In genomic region chr10:72105098-72105475, GRCh38 we compare ENCODE assay signal across 22 cellular contexts. TPM values are rescaled to one million over a fixed set of nuclear protein-coding genes. Genes with fewer than 3 reads are reported as not detected.
DNase-seq lines count a peak whose midpoint lies in the region; ATAC-seq and TF ChIP-seq lines count a peak whose summit lies in the region.
"Had no signal": no experiment of that assay in that cellular context is flagged by ENCODE, and none has a peak within 500 bp of the region (broad histone marks: within the 10 kb centered on the region; RNA-seq: fewer than 3 reads in every experiment).

No MANE protein-coding gene starts in this region.

- no peak overlapping the region for H3K4me3 ChIP-seq in neural progenitor cell
- H3K4me3 ChIP-seq: SJCRH30, smooth muscle cell had no signal

- H3K4me1 ChIP-seq in neural progenitor cell = no peaks in the 10 kb centered on the region

- no peaks in the 10 kb centered on the region for H3K36me3 ChIP-seq in neural progenitor cell

- H3K79me2 ChIP-seq in neural progenitor cell (ENCODE audit: low read depth) = no peaks in the 10 kb centered on the region

- BruUV-seq in Calu3 (replicated peaks; lab: Mats Ljungman, UMichigan) = no TSS peak

- H3K27me3 Mint-ChIP-seq in stimulated activated naive CD8-positive, alpha-beta T cell treated with anti-CD3 and anti-CD28 coated beads, Interleukin-15, amount 100 ng/mL, for 72 hours = no peaks in the 10 kb centered on the region
- no peaks in the 10 kb centered on the region for H3K27me3 Mint-ChIP-seq in neural progenitor cell (ENCODE audit: insufficient read depth, low read depth)
- no peaks in the 10 kb centered on the region for H3K27me3 Mint-ChIP-seq in Calu3 (ENCODE audit: unreplicated experiment)
- H3K27me3 Mint-ChIP-seq: natural killer cell treated with Interleukin-12 subunit alpha and Interleukin-12 subunit beta and Interleukin-15 and Interleukin-18, amount 100 ng/mL, for 72 hours had no signal

- H3F3A ChIP-seq in neural progenitor cell (ENCODE audit: low read depth) = peaks cover 5% of the 10 kb centered on the region

- TF ChIP-seq CTCF in neural progenitor cell (IDR thresholded peaks at IDR 0.05) (no peak), Calu3 (IDR thresholded peaks at IDR 0.05; ENCODE audit: unreplicated experiment) (no peak)

- no peak overlapping the region for H3K9ac ChIP-seq in neural progenitor cell

- CTCF ChIA-PET in Calu3 (lab: Charles Lee) = no interaction called here

- DNase-seq in stimulated activated naive CD8-positive, alpha-beta T cell treated with anti-CD3 and anti-CD28 coated beads, Interleukin-15, amount 100 ng/mL, for 72 hours = no peak
- DNase-seq in stimulated activated naive CD8-positive, alpha-beta T cell treated with anti-CD3 and anti-CD28 coated beads, Interleukin-15, Interleukin-2, amounts not matched to agents 100 U/mL and 50 U/mL, for 24 hours = no peak
- DNase-seq in caudate nucleus (lab: John Stamatoyannopoulos, UW) = no peak
- DNase-seq in neural progenitor cell (ENCODE audit: low spot score) = no peak
- no peak for DNase-seq in Calu3
- no peak for DNase-seq in NCI-H526 treated with DMSO at 0.1 percent for 48 hours (lab: John Stamatoyannopoulos, UW)
- DNase-seq: activated CD8-positive, alpha-beta memory T cell treated with anti-CD3 and anti-CD28 coated beads for 24 hours; hippocampal formation; islet precursor cell; KBM-7; mesendoderm; MV-4-11; NCI-H187 treated with DMSO at 0.1 percent for 48 hours; NCI-H226; SJCRH30; stimulated activated CD4-positive, alpha-beta T cell treated with anti-CD3 and anti-CD28 coated beads, Interleukin-4, amount 100 ng/mL, for 24 hours had no signal

- no peaks in the 10 kb centered on the region for H4K20me1 ChIP-seq in neural progenitor cell (ENCODE audit: low read depth)

- no peak overlapping the region for H2AFZ ChIP-seq in neural progenitor cell (replicated peaks)

- ATAC-seq in stimulated activated naive CD8-positive, alpha-beta T cell treated with anti-CD3 and anti-CD28 coated beads, Interleukin-15, amount 100 ng/mL, for 72 hours = no peak
- ATAC-seq in stimulated activated naive CD8-positive, alpha-beta T cell treated with anti-CD3 and anti-CD28 coated beads, Interleukin-15, Interleukin-2, amounts not matched to agents 100 U/mL and 50 U/mL, for 24 hours = no peak
- no peak for ATAC-seq in GM18520 (IDR thresholded peaks at IDR 0.05; ENCODE audit: unreplicated experiment)
- ATAC-seq: natural killer cell treated with Interleukin-12 subunit alpha and Interleukin-12 subunit beta and Interleukin-15 and Interleukin-18, amount 100 ng/mL, for 72 hours; WTC11 had no signal

- H3K9me3 ChIP-seq in neural progenitor cell (ENCODE audit: low read depth) = no peaks in the 10 kb centered on the region
- H3K9me3 ChIP-seq: SJCRH30 had no signal

- no peaks in the 10 kb centered on the region for H3K9me3 Mint-ChIP-seq in stimulated activated naive CD8-positive, alpha-beta T cell treated with anti-CD3 and anti-CD28 coated beads, Interleukin-15, amount 100 ng/mL, for 72 hours
- no peaks in the 10 kb centered on the region for H3K9me3 Mint-ChIP-seq in neural progenitor cell
- H3K9me3 Mint-ChIP-seq in Calu3 (ENCODE audit: low read depth, unreplicated experiment) = no peaks in the 10 kb centered on the region
- H3K9me3 Mint-ChIP-seq: activated T-helper 1 cell treated with anti-CD3 and anti-CD28 coated beads, Interleukin-12 subunit alpha, Interleukin-12 subunit beta, Interleukin-2, Interleukin-4 antibody, amounts not matched to agents 30 ng/mL and 10 ng/mL and 1 ng/mL, durations not matched to agents 14 hours and 24 hours and 36 hours; natural killer cell treated with Interleukin-12 subunit alpha and Interleukin-12 subunit beta and Interleukin-15 and Interleukin-18, amount 100 ng/mL, for 72 hours; T-helper 2 cell treated with Interferon-gamma antibody and Interleukin-4, amounts not matched to agents 5 μg/mL and 100 μg/mL, for 36 hours; WTC11 had no signal

- no peaks in the 10 kb centered on the region for H3K27me3 ChIP-seq in neural progenitor cell
- H3K27me3 ChIP-seq: SJCRH30 had no signal

- peak overlapping the region; percentile 88 for H3K27ac ChIP-seq in caudate nucleus (ENCODE audit: low read depth, low read length)
- no peak overlapping the region for H3K27ac ChIP-seq in neural progenitor cell
- H3K27ac ChIP-seq: SJCRH30 had no signal

- H3K4me3 Mint-ChIP-seq in stimulated activated naive CD8-positive, alpha-beta T cell treated with anti-CD3 and anti-CD28 coated beads, Interleukin-15, amount 100 ng/mL, for 72 hours = no peak overlapping the region
- H3K4me3 Mint-ChIP-seq in neural progenitor cell (no peak overlapping the region), Calu3 (ENCODE audit: low read depth, unreplicated experiment) (no peak overlapping the region)
- H3K4me3 Mint-ChIP-seq: activated T-helper 1 cell treated with anti-CD3 and anti-CD28 coated beads, Interleukin-12 subunit alpha, Interleukin-12 subunit beta, Interleukin-2, Interleukin-4 antibody, amounts not matched to agents 30 ng/mL and 10 ng/mL and 1 ng/mL, durations not matched to agents 14 hours and 24 hours and 36 hours; natural killer cell treated with Interleukin-12 subunit alpha and Interleukin-12 subunit beta and Interleukin-15 and Interleukin-18, amount 100 ng/mL, for 72 hours; T-helper 2 cell treated with Interferon-gamma antibody and Interleukin-4, amounts not matched to agents 5 μg/mL and 100 μg/mL, for 36 hours; WTC11 had no signal

- intact Hi-C loops in Calu3 (cut with micrococcal nuclease; ENCODE audit: unreplicated experiment) = no loop called here

- H3K4me2 ChIP-seq in neural progenitor cell = no peak overlapping the region
- H3K4me2 ChIP-seq: smooth muscle cell had no signal

- H3K27ac Mint-ChIP-seq in stimulated activated naive CD8-positive, alpha-beta T cell treated with anti-CD3 and anti-CD28 coated beads, Interleukin-15, amount 100 ng/mL, for 72 hours = peak overlapping the region; percentile 99
- H3K27ac Mint-ChIP-seq in neural progenitor cell = peak overlapping the region; percentile 39
- H3K27ac Mint-ChIP-seq in Calu3 (ENCODE audit: unreplicated experiment) = no peak overlapping the region
- H3K27ac Mint-ChIP-seq: T-helper 2 cell treated with Interferon-gamma antibody and Interleukin-4, amounts not matched to agents 5 μg/mL and 100 μg/mL, for 36 hours had no signal

- H3K36me3 Mint-ChIP-seq in neural progenitor cell = peaks cover 24% of the 10 kb centered on the region
- H3K36me3 Mint-ChIP-seq in Calu3 (ENCODE audit: insufficient read depth, unreplicated experiment) = peaks cover 32% of the 10 kb centered on the region

- H3K4me1 Mint-ChIP-seq in stimulated activated naive CD8-positive, alpha-beta T cell treated with anti-CD3 and anti-CD28 coated beads, Interleukin-15, amount 100 ng/mL, for 72 hours = peaks cover 90% of the 10 kb centered on the region
- H3K4me1 Mint-ChIP-seq in neural progenitor cell (peaks cover 26% of the 10 kb centered on the region), Calu3 (ENCODE audit: low read depth, unreplicated experiment) (peaks cover 86% of the 10 kb centered on the region)
- H3K4me1 Mint-ChIP-seq: WTC11 had no signal

RNA-seq across cellular contexts. Expression of gene SPOCK2, which starts 16.7 kb away (rescaled TPM):
- 1.9 and 3.2 TPM in 2 replicates for total RNA-seq in neural progenitor cell (ENCODE audit: low replicate concordance)
- total RNA-seq in Calu3 (2022) = 162 and 205 TPM in 2 replicates

Comparison
In these comparisons a context has a peak if more than half of its experiments do, and no peak if none do; other contexts are left out.
1. RNA of gene SPOCK2, which starts 16.7 kb away (total RNA-seq): 162 to 205 TPM in Calu3; 1.9 to 3.2 TPM in neural progenitor cell; every median in the first group is over 10 times any median in the second.